8 cellular contexts compared by ENCODE assay signal in the genomic region with DNA sequence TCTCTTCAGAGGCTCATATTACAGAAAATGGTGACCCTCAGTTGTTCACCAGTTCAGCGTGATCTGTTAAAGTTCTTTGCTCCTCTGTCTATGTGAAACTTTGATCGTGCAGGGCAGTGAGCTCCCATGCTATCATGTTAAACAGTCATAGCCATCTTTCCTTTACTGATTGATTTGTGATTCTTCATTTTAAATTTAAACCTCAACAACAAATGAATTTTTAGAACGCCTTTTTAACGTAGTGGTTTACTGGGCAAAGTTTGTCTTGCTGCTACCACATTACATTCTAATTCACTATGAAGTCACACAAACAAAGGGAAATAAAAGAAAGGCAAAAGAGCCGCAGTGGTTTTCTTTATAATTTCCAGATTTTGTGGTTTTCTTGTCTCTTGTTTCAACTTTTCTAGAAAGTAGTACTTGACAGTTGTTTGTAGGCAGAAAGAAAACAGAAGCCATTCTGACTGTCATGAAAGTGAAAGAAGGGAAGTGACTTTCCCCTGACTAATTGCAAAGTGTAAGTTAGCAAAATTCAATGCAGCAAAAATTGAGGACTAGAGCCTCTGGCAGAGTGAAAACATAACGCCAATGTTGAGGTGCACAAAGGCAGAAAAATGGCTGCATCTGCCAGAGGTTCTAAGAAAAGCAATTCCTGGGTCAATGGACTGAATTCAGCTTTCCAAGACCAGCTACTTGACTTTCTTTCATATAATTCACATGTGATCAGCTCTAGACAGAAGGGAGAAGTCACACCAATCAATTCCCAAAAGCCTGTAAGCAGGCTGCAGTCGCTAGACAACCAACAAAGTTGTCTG. TPM values are rescaled to one million over a fixed set of nuclear protein-coding genes. Genes with fewer than 3 reads are reported as not detected.
A peak's percentile ranks its signal among the peaks of the same experiment; 100 is the strongest.
DNase-seq lines count a peak whose midpoint lies in the region; ATAC-seq, FAIRE-seq and TF ChIP-seq lines count a peak whose summit lies in the region.

No MANE protein-coding gene starts in this region.

- DNase-seq in left kidney (ENCODE audit: low read depth, low spot score) (peak; percentile 44), pancreas (no peak), HCEC 1CT (no peak), LoVo (ENCODE audit: low spot score) (no peak), NCI-H1930 (lab: John Stamatoyannopoulos, UW) (no peak)

- ATAC-seq in GM18499 (IDR thresholded peaks at IDR 0.05; ENCODE audit: insufficient read depth, unreplicated experiment) (peak; percentile 89), GM21528 (IDR thresholded peaks at IDR 0.05; ENCODE audit: low FRiP score, unreplicated experiment) (peak; percentile 92), HG03565 (IDR thresholded peaks at IDR 0.05; ENCODE audit: unreplicated experiment) (peak; percentile 94), pancreas (no peak)

- no peaks in the 10 kb centered on the region for H3K9me3 ChIP-seq in pancreas

- no peaks in the 10 kb centered on the region for H3K36me3 ChIP-seq in pancreas

- intact Hi-C loops in pancreas (cut with DNase I), result no loop called here

- no peak overlapping the region for H3K27ac ChIP-seq in pancreas

- no peak for TF ChIP-seq CTCF in pancreas (IDR thresholded peaks at IDR 0.05)

- H3K4me3 ChIP-seq in pancreas, result no peak overlapping the region

- H3K4me1 ChIP-seq in pancreas, result no peaks in the 10 kb centered on the region

- WGBS in pancreas, 2 donors, result 59 to 72% methylated on average over 7 of the region's 7 CpGs

- no peak for FAIRE-seq in pancreas (lab: Jason Lieb, UNC)

- no peaks in the 10 kb centered on the region for H3K27me3 ChIP-seq in pancreas

RNA-seq across cellular contexts. Expression of a gene that starts 7.0 kb away (rescaled TPM):
- not detected for total RNA-seq in pancreas
- polyA plus RNA-seq in pancreas, result not detected

RNA-seq across cellular contexts. Expression of a gene that starts 10.2 kb away (rescaled TPM):
- total RNA-seq in pancreas, result not detected
- under 1 TPM in 1 of 2 donors, not detected in 1; 0.07 TPM for polyA plus RNA-seq in pancreas

RNA-seq across cellular contexts. Expression of a gene that starts 22.5 kb away (rescaled TPM):
- total RNA-seq in pancreas, result 10 to 100 TPM in 2 of 6 donors, 1 to 10 TPM in 4; 5.4 to 14.8 (median 7.3) TPM
- polyA plus RNA-seq in pancreas, result 1 to 10 TPM; 3.2 to 7.8 TPM

RNA-seq across cellular contexts. Expression of a gene that starts 27.5 kb away (rescaled TPM):
- not detected for total RNA-seq in pancreas
- not detected for polyA plus RNA-seq in pancreas

RNA-seq across cellular contexts. Expression of a gene that starts 51.2 kb away (rescaled TPM):
- total RNA-seq in pancreas, result not detected
- polyA plus RNA-seq in pancreas, result not detected

Comparison
In these comparisons a context has a peak if more than half of its experiments do, and no peak if none do; other contexts are left out.
1. ATAC-seq: peak in GM18499 (single experiment), GM21528 (single experiment) and HG03565 (single experiment); none in pancreas (0 of 4).